18 cellular contexts compared by ENCODE assay signal in genomic region chr2:21486445-21486844, GRCh38.
DNase-seq lines count a peak whose midpoint lies in the region; ATAC-seq, FAIRE-seq and TF ChIP-seq lines count a peak whose summit lies in the region.
"Had no signal": no experiment of that assay in that cellular context is flagged by ENCODE, and none has a peak within 500 bp of the region (broad histone marks: within the 10 kb centered on the region; RNA-seq: fewer than 3 reads in every experiment).

No MANE protein-coding gene starts in this region.

- TF ChIP-seq POLR2A in GM12878 (IDR thresholded peaks at IDR 0.05; ENCODE audit: low read depth, low read length) = no peak

- H3K9me3 ChIP-seq in GM12878 (replicated peaks; ENCODE audit: control insufficient read depth, insufficient read depth, low read length) = no peaks in the 10 kb centered on the region
- H3K9me3 ChIP-seq in CD4-positive, alpha-beta memory T cell (ENCODE audit: control insufficient read depth in 1 of 2, low read length in 2 of 2) = no peaks in the 10 kb centered on the region

- H3K4me3 Mint-ChIP-seq in CD4-positive, alpha-beta memory T cell = no peak overlapping the region

- no peak for FAIRE-seq in GM12878 (lab: Jason Lieb, UNC)
- FAIRE-seq: H54, HepG2, HTR-8/SVneo had no signal

- H3K36me3 Mint-ChIP-seq in CD4-positive, alpha-beta memory T cell = no peaks in the 10 kb centered on the region

- no peak overlapping the region for H3K27ac Mint-ChIP-seq in CD4-positive, alpha-beta memory T cell

- DNase-seq in GM12865 (ENCODE audit: low read depth) (peak; percentile 38), GM12878 (ENCODE audit: low read depth, low spot score) (no peak), iPS-NIHi11 (ENCODE audit: low spot score) (no peak)
- no peak for DNase-seq in stimulated activated CD4-positive, alpha-beta T cell treated with anti-CD3 and anti-CD28 coated beads, Interleukin-4, amount 100 ng/mL, for 4 hours
- no peak for DNase-seq in CD4-positive, alpha-beta memory T cell
- DNase-seq: AML-193, DMS53, GF-D8, GM23248 had no signal

- POLR2A ChIA-PET in GM12878 (lab: Charles Lee) = no interaction called here
- POLR2A ChIA-PET in CD4-positive, alpha-beta memory T cell (lab: Charles Lee; ENCODE audit: partially characterized antibody) = no interaction called here

- peaks cover 0 to 15% (median 5%) of the 10 kb centered on the region in 8 donors for H3K9me3 Mint-ChIP-seq in CD4-positive, alpha-beta memory T cell

- TF ChIP-seq EP300 in GM12878 (IDR thresholded peaks at IDR 0.05; ENCODE audit: borderline replicate concordance in 1 of 2, control insufficient read depth in 1 of 2, low read depth in 2 of 2, low read length in 2 of 2) = no peak

- H3K9ac ChIP-seq in GM12878 (ENCODE audit: control insufficient read depth, insufficient read depth, low read length) = no peak overlapping the region
- H3K9ac ChIP-seq: BLaER1, GM23248, KMS-11 had no signal

- CTCF ChIA-PET in GM12878 (lab: Yijun Ruan, JAX) = no interaction called here
- CTCF ChIA-PET in CD4-positive, alpha-beta memory T cell (lab: Charles Lee; ENCODE audit: partially characterized antibody) = no interaction called here

- 13% methylated on average over 2 of the region's 2 CpGs for WGBS in GM12878 (ENCODE audit: insufficient coverage, insufficient replicate concordance, low lambda C conversion rate, missing lambda C conversion rate)

- in situ Hi-C loops in GM12878 (cut with MboI) = no loop called here

- no peaks in the 10 kb centered on the region for H3K36me3 ChIP-seq in GM12878 (ENCODE audit: control insufficient read depth in 2 of 2, insufficient read depth in 2 of 2, low read length in 1 of 2)
- no peaks in the 10 kb centered on the region for H3K36me3 ChIP-seq in CD4-positive, alpha-beta memory T cell (ENCODE audit: insufficient read depth, low read length)
- H3K36me3 ChIP-seq: BLaER1 had no signal

- intact Hi-C loops in GM12878 (cut with micrococcal nuclease; ENCODE audit: unreplicated experiment) = no loop called here
- intact Hi-C loops in CD4-positive, alpha-beta memory T cell (cut with micrococcal nuclease) = no loop called here

- H4K20me1 ChIP-seq in GM12878 (ENCODE audit: control insufficient read depth, insufficient read depth) = no peaks in the 10 kb centered on the region
- H4K20me1 ChIP-seq: BLaER1 had no signal

- TF ChIP-seq CTCF in GM12865 (IDR thresholded peaks at IDR 0.05; ENCODE audit: insufficient read depth, low read depth, low read length, missing control alignments) = no peak
- no peak for TF ChIP-seq CTCF in GM12878 (IDR thresholded peaks at IDR 0.05 in 2 of 3, conservative IDR thresholded peaks at IDR 0.05 in 1 of 3; ENCODE audit: control insufficient read depth in 2 of 3, extremely low read depth in 1 of 3, insufficient read depth in 1 of 3, low read depth in 3 of 3, low read length in 3 of 3)

- no TSS peak for BruUV-seq in GM12878 (replicated peaks; lab: Mats Ljungman, UMichigan)

- RAD21 ChIA-PET in GM12878 (lab: Charles Lee; ENCODE audit: unreplicated experiment) = no interaction called here

- no peaks in the 10 kb centered on the region for H3K4me1 Mint-ChIP-seq in CD4-positive, alpha-beta memory T cell

- no peaks in the 10 kb centered on the region for H3K79me2 ChIP-seq in GM12878 (ENCODE audit: control insufficient read depth, insufficient read depth, low read length)

- no peak overlapping the region for H3K4me2 ChIP-seq in GM12878 (ENCODE audit: control insufficient read depth, insufficient read depth)
- H3K4me2 ChIP-seq: BLaER1, KMS-11 had no signal

- H3K4me1 ChIP-seq in GM12878 (ENCODE audit: control insufficient read depth, insufficient read depth, low read length) = no peaks in the 10 kb centered on the region
- no peaks in the 10 kb centered on the region for H3K4me1 ChIP-seq in CD4-positive, alpha-beta memory T cell (ENCODE audit: insufficient read depth, low read length)
- H3K4me1 ChIP-seq: BLaER1 had no signal

- H3K27me3 ChIP-seq in GM12878 (replicated peaks in 1 of 2; ENCODE audit: control insufficient read depth in 2 of 2, insufficient read depth in 2 of 2, low read length in 1 of 2) = no peaks in the 10 kb centered on the region
- no peaks in the 10 kb centered on the region for H3K27me3 ChIP-seq in CD4-positive, alpha-beta memory T cell (ENCODE audit: insufficient read depth, low read length)
- H3K27me3 ChIP-seq: BLaER1 had no signal

- SMC1A ChIA-PET in GM12878 (lab: Charles Lee; ENCODE audit: uncharacterized antibody, unreplicated experiment) = no interaction called here

- H3K4me3 ChIP-seq in GM12865 (ENCODE audit: low read depth, low read length) (no peak overlapping the region), GM12878 (no peak overlapping the region)
- H3K4me3 ChIP-seq in CD4-positive, alpha-beta memory T cell (ENCODE audit: low read length in 2 of 2) = no peak overlapping the region
- H3K4me3 ChIP-seq: BLaER1, GM23248 had no signal

- H2AFZ ChIP-seq in GM12878 (ENCODE audit: control insufficient read depth, low read depth, low read length) = no peak overlapping the region
- H2AFZ ChIP-seq: GM23248 had no signal

- H3K27ac ChIP-seq in GM12878 (ENCODE audit: control insufficient read depth, insufficient read depth) = no peak overlapping the region
- no peak overlapping the region for H3K27ac ChIP-seq in CD4-positive, alpha-beta memory T cell (ENCODE audit: low read depth, low read length)
- H3K27ac ChIP-seq: 22Rv1, BLaER1, GM23248, KMS-11 had no signal

- TF ChIP-seq RAD21 in GM12878 (IDR thresholded peaks at IDR 0.05; ENCODE audit: insufficient read depth, low read depth, low read length) = no peak

- no peaks in the 10 kb centered on the region for H3K27me3 Mint-ChIP-seq in CD4-positive, alpha-beta memory T cell

- ATAC-seq in GM18870 (IDR thresholded peaks at IDR 0.05; ENCODE audit: unreplicated experiment) (peak; percentile 59), HG02588 (IDR thresholded peaks at IDR 0.05; ENCODE audit: unreplicated experiment) (peak; percentile 57), GM12878 (peak; percentile 65)
- ATAC-seq: HCT116, HepG2 had no signal

TF ChIP-seq in GM12878, 131 proteins besides CTCF, POLR2A, EP300 and RAD21:
- TF ChIP-seq SMARCA5 (IDR thresholded peaks at IDR 0.05) = no peak
- TF ChIP-seq ELK1 (IDR thresholded peaks at IDR 0.05; ENCODE audit: low read depth, low read length) = no peak
- no peak for TF ChIP-seq KAT2A (conservative IDR thresholded peaks at IDR 0.05; ENCODE audit: control insufficient read depth, low read depth, low read length)
- no peak for TF ChIP-seq NBN (IDR thresholded peaks at IDR 0.05)
- TF ChIP-seq JUND (IDR thresholded peaks at IDR 0.05; ENCODE audit: low read depth, low read length) = no peak
- no peak for TF ChIP-seq PKNOX1 (IDR thresholded peaks at IDR 0.05)
